ENCODE assay signal across 6 cellular contexts in the genomic region with DNA sequence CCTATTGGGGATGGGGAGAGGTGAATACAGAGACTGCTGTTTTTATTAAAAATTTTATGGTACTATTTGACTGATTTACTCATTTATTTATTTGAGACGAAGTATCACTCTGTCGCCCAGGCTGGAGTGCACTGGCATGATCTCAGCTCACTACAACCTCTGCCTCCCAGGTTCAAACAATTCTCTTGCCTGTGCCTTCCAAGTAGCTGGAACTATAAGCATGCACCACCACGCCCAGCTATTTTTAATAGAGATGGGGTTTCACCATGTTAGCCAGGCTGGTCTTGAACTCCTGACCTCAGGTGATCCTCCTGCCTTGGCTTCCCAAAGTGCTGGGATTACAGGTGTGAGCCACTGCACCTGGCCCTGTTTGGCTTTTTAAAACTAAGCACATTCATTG.
A peak's percentile ranks its signal among the peaks of the same experiment; 100 is the strongest.
DNase-seq lines count a peak whose midpoint lies in the region; FAIRE-seq and TF ChIP-seq lines count a peak whose summit lies in the region.
"Not testable (repeated sequence)": the region's sequence is repeated elsewhere in the genome, so short reads cannot be mapped to it uniquely, and the experiment has no call there.

No MANE protein-coding gene starts in this region.

- H3K4me3 Mint-ChIP-seq in astrocyte (ENCODE audit: unreplicated experiment); osteocyte (ENCODE audit: unreplicated experiment): not testable (repeated sequence)

- H3K9ac ChIP-seq in GM23248; astrocyte (ENCODE audit: low read length); mesenchymal stem cell (ENCODE audit: low read length); smooth muscle cell (ENCODE audit: low read depth): not testable (repeated sequence)

- peaks cover 21% of the 10 kb centered on the region; the same call in 1 of the 2 replicates for H3F3A ChIP-seq in GM23248 (ENCODE audit: insufficient read depth)
- peaks cover 11% of the 10 kb centered on the region for H3F3A ChIP-seq in smooth muscle cell (ENCODE audit: low read depth)

- not testable (repeated sequence) for H3K36me3 Mint-ChIP-seq in astrocyte (ENCODE audit: low read depth, unreplicated experiment); osteocyte (ENCODE audit: unreplicated experiment)

- H3K9me3 ChIP-seq in GM23248 (ENCODE audit: low read depth); astrocyte (ENCODE audit: insufficient read depth, low read depth, low read length); esophagus muscularis mucosa; mesenchymal stem cell (ENCODE audit: control insufficient read depth, low read length); smooth muscle cell (replicated peaks; ENCODE audit: low read depth): not testable (repeated sequence)

- H3K14ac ChIP-seq in mesenchymal stem cell (ENCODE audit: low read length in 2 of 2): not testable (repeated sequence)

- H3K27me3 ChIP-seq in GM23248 (replicated peaks; ENCODE audit: insufficient read depth); astrocyte (ENCODE audit: insufficient read depth, low read length); mesenchymal stem cell (ENCODE audit: control insufficient read depth in 1 of 2, insufficient read depth in 1 of 2, low read length in 2 of 2); smooth muscle cell (ENCODE audit: low read depth): not testable (repeated sequence)
- peaks cover 0 to 18% (median 1%) of the 10 kb centered on the region in 4 donors for H3K27me3 ChIP-seq in esophagus muscularis mucosa

- H2BK15ac ChIP-seq in mesenchymal stem cell (ENCODE audit: low read depth, poor library complexity, severe bottlenecking): not testable (repeated sequence)

- H4K20me1 ChIP-seq in GM23248 (ENCODE audit: insufficient read depth); astrocyte (ENCODE audit: insufficient read depth, low read length); smooth muscle cell (ENCODE audit: low read depth): not testable (repeated sequence)

- H2AFZ ChIP-seq in GM23248; astrocyte (ENCODE audit: low read depth, low read length); mesenchymal stem cell (ENCODE audit: low read depth, low read length); smooth muscle cell (ENCODE audit: low read depth): not testable (repeated sequence)

- TF ChIP-seq CTCF in astrocyte (IDR thresholded peaks at IDR 0.05; ENCODE audit: insufficient read depth, low read depth, low read length); esophagus muscularis mucosa (IDR thresholded peaks at IDR 0.05); osteocyte (IDR thresholded peaks at IDR 0.05); smooth muscle cell (IDR thresholded peaks at IDR 0.05; ENCODE audit: borderline replicate concordance, insufficient read depth, poor library complexity, severe bottlenecking): not testable (repeated sequence)

- H3K18ac ChIP-seq in mesenchymal stem cell (ENCODE audit: low read depth in 1 of 2, low read length in 2 of 2): not testable (repeated sequence)

- peak overlapping the region; percentile 89 for H3K27ac Mint-ChIP-seq in astrocyte (ENCODE audit: unreplicated experiment)
- H3K27ac Mint-ChIP-seq in osteocyte (ENCODE audit: unreplicated experiment): not testable (repeated sequence)

- not testable (repeated sequence) for H4K91ac ChIP-seq in mesenchymal stem cell (ENCODE audit: low read length)

- H3K4ac ChIP-seq in mesenchymal stem cell (ENCODE audit: low read depth in 1 of 2, low read length in 2 of 2): not testable (repeated sequence)

- H3K9me3 Mint-ChIP-seq in astrocyte (ENCODE audit: unreplicated experiment); osteocyte (ENCODE audit: unreplicated experiment): not testable (repeated sequence)

- H2BK12ac ChIP-seq in mesenchymal stem cell (ENCODE audit: low read length in 2 of 2): not testable (repeated sequence)

- TF ChIP-seq EP300 in esophagus muscularis mucosa (IDR thresholded peaks at IDR 0.05): not testable (repeated sequence)

- H3K79me2 ChIP-seq in GM23248 (ENCODE audit: insufficient read depth); astrocyte (ENCODE audit: insufficient read depth, low read length); smooth muscle cell (ENCODE audit: low read depth): not testable (repeated sequence)

- H4K8ac ChIP-seq in mesenchymal stem cell (ENCODE audit: low read length): not testable (repeated sequence)

- H2AK5ac ChIP-seq in mesenchymal stem cell (ENCODE audit: low read length, severe bottlenecking): not testable (repeated sequence)

- H3K23ac ChIP-seq in mesenchymal stem cell (ENCODE audit: low read length in 2 of 2): not testable (repeated sequence)

- H3K27ac ChIP-seq in GM23248: peak overlapping the region; percentile 17; the same call in 1 of the 2 replicates
- H3K27ac ChIP-seq in astrocyte (ENCODE audit: low read depth, low read length); esophagus muscularis mucosa (replicated peaks in 1 of 4): not testable (repeated sequence)
- H3K27ac ChIP-seq in mesenchymal stem cell (ENCODE audit: low read length, poor library complexity, severe bottlenecking): peak overlapping the region; percentile 93
- peak overlapping the region; percentile 68 for H3K27ac ChIP-seq in smooth muscle cell (ENCODE audit: low read depth)

- not testable (repeated sequence) for H3K36me3 ChIP-seq in GM23248 (ENCODE audit: low read depth); astrocyte (ENCODE audit: insufficient read depth, low read length); esophagus muscularis mucosa; mesenchymal stem cell (ENCODE audit: control insufficient read depth in 1 of 2, insufficient read depth in 2 of 2, low read depth in 1 of 2, low read length in 2 of 2); smooth muscle cell (ENCODE audit: low read depth)

- WGBS in GM23248 (ENCODE audit: low coverage in 1 of 2, low lambda C conversion rate in 2 of 2, missing lambda C conversion rate in 2 of 2), 2 experiments: 74 to 83% methylated on average over 3 of the region's 3 CpGs
- 91% methylated on average over 3 of the region's 3 CpGs for WGBS in esophagus muscularis mucosa
- WGBS in mesenchymal stem cell: 91% methylated on average over 3 of the region's 3 CpGs
- WGBS in smooth muscle cell (ENCODE audit: low lambda C conversion rate): 99% methylated on average over 3 of the region's 3 CpGs

- in situ Hi-C loops in GM23248 (cut with MboI): not testable (repeated sequence)

- TF ChIP-seq POLR2A in esophagus muscularis mucosa (IDR thresholded peaks at IDR 0.05; ENCODE audit: low read depth): not testable (repeated sequence)

- H3K4me3 ChIP-seq in GM23248; astrocyte (ENCODE audit: insufficient read depth, low read depth, low read length); esophagus muscularis mucosa; mesenchymal stem cell (ENCODE audit: insufficient read depth in 1 of 2, low read depth in 1 of 2, low read length in 2 of 2); smooth muscle cell: not testable (repeated sequence)

- FAIRE-seq in astrocyte (lab: Jason Lieb, UNC): not testable (repeated sequence)

- H3K27me3 Mint-ChIP-seq in astrocyte (ENCODE audit: low read depth, unreplicated experiment); osteocyte (ENCODE audit: unreplicated experiment): not testable (repeated sequence)

- intact Hi-C loops in esophagus muscularis mucosa (cut with DNase I): not testable (repeated sequence)

- H3K4me1 ChIP-seq in GM23248 (ENCODE audit: insufficient read depth): peaks cover 34% of the 10 kb centered on the region
- peaks cover 34% of the 10 kb centered on the region for H3K4me1 ChIP-seq in astrocyte (ENCODE audit: insufficient read depth, low read length)
- not testable (repeated sequence) for H3K4me1 ChIP-seq in esophagus muscularis mucosa; smooth muscle cell (ENCODE audit: low read depth)
- peaks cover 23% of the 10 kb centered on the region for H3K4me1 ChIP-seq in mesenchymal stem cell (ENCODE audit: control insufficient read depth, insufficient read depth, low read depth, low read length)

- H2BK5ac ChIP-seq in mesenchymal stem cell (ENCODE audit: low read depth, low read length, poor library complexity, severe bottlenecking): peak overlapping the region; percentile 63

- H3K9me2 ChIP-seq in GM23248 (ENCODE audit: insufficient read depth): not testable (repeated sequence)

- peaks cover 44% of the 10 kb centered on the region for H3K4me1 Mint-ChIP-seq in astrocyte (ENCODE audit: low read depth, unreplicated experiment)
- H3K4me1 Mint-ChIP-seq in osteocyte (ENCODE audit: unreplicated experiment): peaks cover 59% of the 10 kb centered on the region

- H2BK120ac ChIP-seq in mesenchymal stem cell (ENCODE audit: low read depth, low read length): not testable (repeated sequence)

- not testable (repeated sequence) for H3K79me1 ChIP-seq in mesenchymal stem cell (replicated peaks; ENCODE audit: low read length, poor library complexity, severe bottlenecking)

- not testable (repeated sequence) for DNase-seq in GM23248; astrocyte (ENCODE audit: low read depth); mesenchymal stem cell; smooth muscle cell (lab: John Stamatoyannopoulos, UW; ENCODE audit: unreplicated experiment)
- DNase-seq in esophagus muscularis mucosa (ENCODE audit: extremely low spot score) (peak; percentile 66), osteocyte (ENCODE audit: extremely low spot score, unreplicated experiment) (peak; percentile 8)

- H3K4me2 ChIP-seq in GM23248 (ENCODE audit: unreplicated experiment); astrocyte (ENCODE audit: low read length); mesenchymal stem cell (ENCODE audit: low read length, poor library complexity, severe bottlenecking); smooth muscle cell: not testable (repeated sequence)
